24 cellular contexts compared by ENCODE assay signal in the genomic region with DNA sequence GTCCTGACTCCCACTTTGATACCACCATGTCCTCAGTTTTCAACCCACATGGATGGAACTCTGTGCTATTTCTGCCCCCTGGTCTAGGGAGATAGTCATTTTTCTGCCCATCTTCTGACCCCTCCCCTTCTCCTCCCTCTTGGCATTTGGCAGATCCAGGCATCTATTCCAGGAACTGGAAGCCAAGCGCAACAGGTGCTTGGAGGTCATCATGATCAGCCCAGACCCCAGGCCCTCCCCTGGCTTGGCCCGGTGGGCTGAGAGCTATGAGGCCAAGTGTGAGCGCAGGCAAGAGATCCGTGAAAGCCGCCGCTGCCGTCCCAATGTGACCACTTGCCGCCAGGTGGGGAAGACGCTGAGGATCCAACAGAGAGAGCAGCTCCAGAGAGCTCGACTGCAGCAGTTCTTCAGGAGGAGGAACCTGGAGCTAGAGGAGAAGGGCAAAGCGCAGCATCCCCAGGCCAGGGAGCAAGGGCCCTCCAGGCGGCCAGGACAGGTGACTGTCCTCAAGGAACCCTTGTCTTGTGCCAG. TPM values are rescaled to one million over a fixed set of nuclear protein-coding genes. Genes with fewer than 3 reads are reported as not detected.
DNase-seq lines count a peak whose midpoint lies in the region; ATAC-seq, FAIRE-seq and TF ChIP-seq lines count a peak whose summit lies in the region.
"Had no signal": no experiment of that assay in that cellular context is flagged by ENCODE, and none has a peak within 500 bp of the region (broad histone marks: within the 10 kb centered on the region; RNA-seq: fewer than 3 reads in every experiment).

No MANE protein-coding gene starts in this region.

- no peaks in the 10 kb centered on the region for H3K9me3 ChIP-seq in CD4-positive, CD25-positive, alpha-beta regulatory T cell (ENCODE audit: control insufficient read depth in 2 of 2, low read length in 2 of 2)
- H3K9me3 ChIP-seq in naive thymus-derived CD4-positive, alpha-beta T cell (ENCODE audit: control insufficient read depth in 2 of 3, low read length in 3 of 3): no peaks in the 10 kb centered on the region
- H3K9me3 ChIP-seq: ascending aorta, BE2C, sigmoid colon, SK-N-SH had no signal

- ATAC-seq in CD4-positive, CD25-positive, alpha-beta regulatory T cell (ENCODE audit: low read depth in 2 of 2): no peak
- ATAC-seq in naive thymus-derived CD4-positive, alpha-beta T cell: no peak
- ATAC-seq: left lobe of liver had no signal

- H3K4me1 Mint-ChIP-seq in T-helper 1 cell treated with Interleukin-12 subunit alpha and Interleukin-12 subunit beta and Interleukin-4 antibody, amounts not matched to agents 30 μg/mL and 1 μg/mL, for 36 hours (ENCODE audit: low read depth): peaks cover 67% of the 10 kb centered on the region
- H3K4me1 Mint-ChIP-seq in CD4-positive, CD25-positive, alpha-beta regulatory T cell: peaks cover 37 to 78% (median 65%) of the 10 kb centered on the region in 4 donors
- H3K4me1 Mint-ChIP-seq in activated T-helper 2 cell treated with anti-CD3 and anti-CD28 coated beads, Interferon-gamma antibody, Interleukin-2, Interleukin-4, amounts not matched to agents 10 μg/mL and 5 μg/mL and 100 μg/mL, durations not matched to agents 14 hours and 24 hours and 36 hours (ENCODE audit: low read depth): peaks cover 64% of the 10 kb centered on the region
- peaks cover 66 to 90% (median 78%) of the 10 kb centered on the region in 7 donors for H3K4me1 Mint-ChIP-seq in naive thymus-derived CD4-positive, alpha-beta T cell
- H3K4me1 Mint-ChIP-seq: endodermal cell had no signal

- FAIRE-seq in GM12892 (lab: Jason Lieb, UNC): no peak
- FAIRE-seq: H1 had no signal

- H3K4me3 ChIP-seq in CD4-positive, CD25-positive, alpha-beta regulatory T cell (ENCODE audit: low read depth, low read length): peak overlapping the region; percentile 97
- H3K4me3 ChIP-seq in naive thymus-derived CD4-positive, alpha-beta T cell (ENCODE audit: low read length): peak overlapping the region; percentile 91
- H3K4me3 ChIP-seq: ascending aorta, sigmoid colon had no signal

- H3K36me3 Mint-ChIP-seq in T-helper 1 cell treated with Interleukin-12 subunit alpha and Interleukin-12 subunit beta and Interleukin-4 antibody, amounts not matched to agents 30 μg/mL and 1 μg/mL, for 36 hours (ENCODE audit: low read depth): peaks cover 88% of the 10 kb centered on the region
- H3K36me3 Mint-ChIP-seq in CD4-positive, CD25-positive, alpha-beta regulatory T cell: peaks cover 65% of the 10 kb centered on the region
- peaks cover 91% of the 10 kb centered on the region for H3K36me3 Mint-ChIP-seq in activated T-helper 2 cell treated with anti-CD3 and anti-CD28 coated beads, Interferon-gamma antibody, Interleukin-2, Interleukin-4, amounts not matched to agents 10 μg/mL and 5 μg/mL and 100 μg/mL, durations not matched to agents 14 hours and 24 hours and 36 hours (ENCODE audit: low read depth)
- H3K36me3 Mint-ChIP-seq in naive thymus-derived CD4-positive, alpha-beta T cell: peaks cover 14 to 86% (median 64%) of the 10 kb centered on the region in 5 donors

- no peaks in the 10 kb centered on the region for H3K9me3 Mint-ChIP-seq in T-helper 1 cell treated with Interleukin-12 subunit alpha and Interleukin-12 subunit beta and Interleukin-4 antibody, amounts not matched to agents 30 μg/mL and 1 μg/mL, for 36 hours
- no peaks in the 10 kb centered on the region for H3K9me3 Mint-ChIP-seq in CD4-positive, CD25-positive, alpha-beta regulatory T cell
- no peaks in the 10 kb centered on the region for H3K9me3 Mint-ChIP-seq in activated T-helper 2 cell treated with anti-CD3 and anti-CD28 coated beads, Interferon-gamma antibody, Interleukin-2, Interleukin-4, amounts not matched to agents 10 μg/mL and 5 μg/mL and 100 μg/mL, durations not matched to agents 14 hours and 24 hours and 36 hours
- H3K9me3 Mint-ChIP-seq in naive thymus-derived CD4-positive, alpha-beta T cell: no peaks in the 10 kb centered on the region
- H3K9me3 Mint-ChIP-seq: endodermal cell had no signal

- H3K27me3 Mint-ChIP-seq in T-helper 1 cell treated with Interleukin-12 subunit alpha and Interleukin-12 subunit beta and Interleukin-4 antibody, amounts not matched to agents 30 μg/mL and 1 μg/mL, for 36 hours (ENCODE audit: low read depth): no peaks in the 10 kb centered on the region
- H3K27me3 Mint-ChIP-seq in CD4-positive, CD25-positive, alpha-beta regulatory T cell: no peaks in the 10 kb centered on the region
- H3K27me3 Mint-ChIP-seq in activated T-helper 2 cell treated with anti-CD3 and anti-CD28 coated beads, Interferon-gamma antibody, Interleukin-2, Interleukin-4, amounts not matched to agents 10 μg/mL and 5 μg/mL and 100 μg/mL, durations not matched to agents 14 hours and 24 hours and 36 hours (ENCODE audit: low read depth): no peaks in the 10 kb centered on the region
- H3K27me3 Mint-ChIP-seq in naive thymus-derived CD4-positive, alpha-beta T cell: no peaks in the 10 kb centered on the region

- H3K27ac ChIP-seq in CD4-positive, CD25-positive, alpha-beta regulatory T cell (ENCODE audit: insufficient read depth, low read length, poor library complexity, severe bottlenecking): peak overlapping the region; percentile 80
- H3K27ac ChIP-seq in naive thymus-derived CD4-positive, alpha-beta T cell (ENCODE audit: low read depth, low read length): peak overlapping the region; percentile 83
- H3K27ac ChIP-seq: 22Rv1, ascending aorta, sigmoid colon had no signal

- H3K27me3 ChIP-seq in CD4-positive, CD25-positive, alpha-beta regulatory T cell (ENCODE audit: control insufficient read depth, insufficient read depth, low read length): no peaks in the 10 kb centered on the region
- no peaks in the 10 kb centered on the region for H3K27me3 ChIP-seq in naive thymus-derived CD4-positive, alpha-beta T cell (ENCODE audit: control insufficient read depth in 2 of 2, insufficient read depth in 2 of 2, low read length in 2 of 2)
- H3K27me3 ChIP-seq: ascending aorta, BE2C, sigmoid colon had no signal

- intact Hi-C loops in activated T-helper 2 cell treated with anti-CD3 and anti-CD28 coated beads, Interferon-gamma antibody, Interleukin-2, Interleukin-4, amounts not matched to agents 10 μg/mL and 5 μg/mL and 100 μg/mL, durations not matched to agents 14 hours and 24 hours and 36 hours (cut with micrococcal nuclease): loop anchor here (5.0 kb wide), 1 partner anchor 582 kb away; no protein-coding TSS in a partner anchor
- intact Hi-C loops in naive thymus-derived CD4-positive, alpha-beta T cell (cut with micrococcal nuclease): loop anchor here in 1 of 2 donors (10.0 kb wide), 1 partner anchor 1495 kb away; the partner anchor contains the start of gene RCOR3
- intact Hi-C loops in head of caudate nucleus (cut with DNase I): no loop called here

- H3K27ac Mint-ChIP-seq in T-helper 1 cell treated with Interleukin-12 subunit alpha and Interleukin-12 subunit beta and Interleukin-4 antibody, amounts not matched to agents 30 μg/mL and 1 μg/mL, for 36 hours: no peak overlapping the region
- H3K27ac Mint-ChIP-seq in CD4-positive, CD25-positive, alpha-beta regulatory T cell: peak overlapping the region in 2 of 3 donors; percentile 75 to 99
- peak overlapping the region; percentile 18 for H3K27ac Mint-ChIP-seq in activated T-helper 2 cell treated with anti-CD3 and anti-CD28 coated beads, Interferon-gamma antibody, Interleukin-2, Interleukin-4, amounts not matched to agents 10 μg/mL and 5 μg/mL and 100 μg/mL, durations not matched to agents 14 hours and 24 hours and 36 hours
- H3K27ac Mint-ChIP-seq in naive thymus-derived CD4-positive, alpha-beta T cell: peak overlapping the region in 6 of 9 donors; percentile 24 to 99 (median 97)
- H3K27ac Mint-ChIP-seq: endodermal cell had no signal

- POLR2A ChIA-PET in naive thymus-derived CD4-positive, alpha-beta T cell (lab: Charles Lee): interaction anchor here (0.7 to 37.2 kb wide), 4 partner anchors 9 to 17 kb away, joined by 3 to 1558 read pairs (median 24); partner anchors contain the start of gene C1orf74

- no peak for TF ChIP-seq POLR2A in GM12892 (IDR thresholded peaks at IDR 0.05; ENCODE audit: low read depth, low read length)

- H3K4me3 Mint-ChIP-seq in T-helper 1 cell treated with Interleukin-12 subunit alpha and Interleukin-12 subunit beta and Interleukin-4 antibody, amounts not matched to agents 30 μg/mL and 1 μg/mL, for 36 hours: peak overlapping the region; percentile 57
- peak overlapping the region; percentile 95 to 99 (median 98) for H3K4me3 Mint-ChIP-seq in CD4-positive, CD25-positive, alpha-beta regulatory T cell
- H3K4me3 Mint-ChIP-seq in activated T-helper 2 cell treated with anti-CD3 and anti-CD28 coated beads, Interferon-gamma antibody, Interleukin-2, Interleukin-4, amounts not matched to agents 10 μg/mL and 5 μg/mL and 100 μg/mL, durations not matched to agents 14 hours and 24 hours and 36 hours (ENCODE audit: low read depth): peak overlapping the region; percentile 97
- H3K4me3 Mint-ChIP-seq in naive thymus-derived CD4-positive, alpha-beta T cell: peak overlapping the region; percentile 47 to 99 (median 98)
- H3K4me3 Mint-ChIP-seq: endodermal cell had no signal

- CTCF ChIA-PET in naive thymus-derived CD4-positive, alpha-beta T cell (lab: Charles Lee): interaction anchor here (3.2 to 5.6 kb wide), 2 partner anchors 8 to 11 kb away, joined by 18 to 63 read pairs; no protein-coding TSS in a partner anchor

- H3K36me3 ChIP-seq in CD4-positive, CD25-positive, alpha-beta regulatory T cell (ENCODE audit: control insufficient read depth, insufficient read depth, low read length): peaks cover 63% of the 10 kb centered on the region
- H3K36me3 ChIP-seq in naive thymus-derived CD4-positive, alpha-beta T cell (ENCODE audit: control insufficient read depth in 2 of 3, insufficient read depth in 3 of 3, low read length in 3 of 3): peaks cover 41 to 64% (median 46%) of the 10 kb centered on the region in 3 experiments
- H3K36me3 ChIP-seq: ascending aorta, BE2C, sigmoid colon had no signal

- DNase-seq in T-helper 1 cell (no peak), head of caudate nucleus (no peak), RPMI8226 (no peak), GM12892 (ENCODE audit: insufficient read length) (no peak)
- DNase-seq in CD4-positive, CD25-positive, alpha-beta regulatory T cell: no peak
- no peak for DNase-seq in activated T-helper 2 cell treated with anti-CD3 and anti-CD28 coated beads, Interferon-gamma antibody, Interleukin-2, Interleukin-4, amounts not matched to agents 10 μg/mL and 5 μg/mL and 100 μg/mL, durations not matched to agents 14 hours and 24 hours and 36 hours (ENCODE audit: low spot score)
- DNase-seq in naive thymus-derived CD4-positive, alpha-beta T cell: no peak
- DNase-seq: activated CD4-positive, alpha-beta T cell treated with anti-CD3 and anti-CD28 coated beads for 4 hours; BE2C; endodermal cell; NCI-H2029 treated with DMSO at 0.1 percent for 48 hours; NCI-H446 treated with DMSO at 0.1 percent for 48 hours; sigmoid colon; SK-N-SH; stimulated activated CD4-positive, alpha-beta T cell treated with anti-CD3 and anti-CD28 coated beads, Interleukin-2, amount 100 ng/mL, for 24 hours had no signal

- H3K4me1 ChIP-seq in CD4-positive, CD25-positive, alpha-beta regulatory T cell (ENCODE audit: control insufficient read depth, insufficient read depth, low read length, poor library complexity, severe bottlenecking): peaks cover 95% of the 10 kb centered on the region
- H3K4me1 ChIP-seq in naive thymus-derived CD4-positive, alpha-beta T cell (ENCODE audit: control insufficient read depth in 2 of 2, insufficient read depth in 2 of 2, low read length in 2 of 2): peaks cover 45 to 74% of the 10 kb centered on the region in 2 donors
- H3K4me1 ChIP-seq: ascending aorta, BE2C, sigmoid colon had no signal

RNA-seq across cellular contexts. Expression of gene TRAF3IP3, which starts 4.0 kb away (rescaled TPM):
- total RNA-seq in CD4-positive, CD25-positive, alpha-beta regulatory T cell: 470 TPM
- 100 to 1,000 TPM; 450 to 594 (median 504) TPM for polyA plus RNA-seq in CD4-positive, CD25-positive, alpha-beta regulatory T cell
- total RNA-seq in activated T-helper 2 cell treated with anti-CD3 and anti-CD28 coated beads, Interferon-gamma antibody, Interleukin-2, Interleukin-4, amounts not matched to agents 10 μg/mL and 5 μg/mL and 100 μg/mL, durations not matched to agents 14 hours and 24 hours and 36 hours: 386 and 390 TPM in 2 replicates
- 100 to 1,000 TPM; 303 to 746 (median 450) TPM for total RNA-seq in naive thymus-derived CD4-positive, alpha-beta T cell
- 100 to 1,000 TPM; 446 to 613 TPM for polyA plus RNA-seq in naive thymus-derived CD4-positive, alpha-beta T cell
- 96.9 TPM for polyA plus RNA-seq in GM12892 (2012; ENCODE audit: missing spikeins)
- total RNA-seq: ascending aorta, endodermal cell, H1, HT1080, osteocyte had no signal
- polyA plus RNA-seq: H1 had no signal

RNA-seq across cellular contexts. Expression of gene C1orf74, which starts 24.5 kb away (rescaled TPM):
- 0.27 TPM for total RNA-seq in CD4-positive, CD25-positive, alpha-beta regulatory T cell
- polyA plus RNA-seq in CD4-positive, CD25-positive, alpha-beta regulatory T cell: under 1 TPM; 0.07 to 0.56 (median 0.30) TPM
- total RNA-seq in activated T-helper 2 cell treated with anti-CD3 and anti-CD28 coated beads, Interferon-gamma antibody, Interleukin-2, Interleukin-4, amounts not matched to agents 10 μg/mL and 5 μg/mL and 100 μg/mL, durations not matched to agents 14 hours and 24 hours and 36 hours: 2.8 and 3.0 TPM in 2 replicates
- total RNA-seq in naive thymus-derived CD4-positive, alpha-beta T cell: 1 to 10 TPM in 3 of 5 experiments, under 1 TPM in 2; 0.51 to 1.5 (median 1.3) TPM
- under 1 TPM; 0.31 to 0.45 TPM for polyA plus RNA-seq in naive thymus-derived CD4-positive, alpha-beta T cell
- polyA plus RNA-seq in GM12892 (2012; ENCODE audit: missing spikeins): 2.7 TPM

RNA-seq across cellular contexts. Expression of gene IRF6, which starts 46.0 kb away (rescaled TPM):
- 0.86 TPM for total RNA-seq in CD4-positive, CD25-positive, alpha-beta regulatory T cell
- 1 to 10 TPM in 2 of 4 donors, under 1 TPM in 2; 0.21 to 1.9 (median 0.93) TPM for polyA plus RNA-seq in CD4-positive, CD25-positive, alpha-beta regulatory T cell
- 0.25 TPM in 1 of 2 replicates, not detected in the other for total RNA-seq in activated T-helper 2 cell treated with anti-CD3 and anti-CD28 coated beads, Interferon-gamma antibody, Interleukin-2, Interleukin-4, amounts not matched to agents 10 μg/mL and 5 μg/mL and 100 μg/mL, durations not matched to agents 14 hours and 24 hours and 36 hours
- total RNA-seq in naive thymus-derived CD4-positive, alpha-beta T cell: 1 to 10 TPM in 2 of 5 experiments, under 1 TPM in 2, not detected in 1; 0.30 to 2.3 (median 0.97) TPM
- polyA plus RNA-seq in naive thymus-derived CD4-positive, alpha-beta T cell: 1 to 10 TPM in 1 of 2 donors, under 1 TPM in 1; 0.41 to 1.6 TPM
- polyA plus RNA-seq in GM12892 (2012; ENCODE audit: missing spikeins): 1.2 TPM
- total RNA-seq: G401, osteocyte had no signal

RNA-seq across cellular contexts. Expression of gene HSD11B1, which starts 55.2 kb away (rescaled TPM):
- total RNA-seq in CD4-positive, CD25-positive, alpha-beta regulatory T cell: 0.47 TPM
- polyA plus RNA-seq in CD4-positive, CD25-positive, alpha-beta regulatory T cell: under 1 TPM; 0.38 to 0.74 (median 0.64) TPM
- 8.2 and 8.6 TPM in 2 replicates for total RNA-seq in activated T-helper 2 cell treated with anti-CD3 and anti-CD28 coated beads, Interferon-gamma antibody, Interleukin-2, Interleukin-4, amounts not matched to agents 10 μg/mL and 5 μg/mL and 100 μg/mL, durations not matched to agents 14 hours and 24 hours and 36 hours
- 1 to 10 TPM in 1 of 5 experiments, under 1 TPM in 1, not detected in 3; 0.47 to 3.6 TPM for total RNA-seq in naive thymus-derived CD4-positive, alpha-beta T cell
- polyA plus RNA-seq in naive thymus-derived CD4-positive, alpha-beta T cell: under 1 TPM; 0.18 to 0.54 TPM
- 0.32 TPM for polyA plus RNA-seq in GM12892 (2012; ENCODE audit: missing spikeins)
- total RNA-seq: cerebellum, endodermal cell, G401, H1, osteocyte had no signal
- polyA plus RNA-seq: H1 had no signal
